In genomic region chr2:3468296-3468988, GRCh38 we compare ENCODE assay signal across 1 cellular context.
TF ChIP-seq lines count a peak whose summit lies in the region.

No MANE protein-coding gene starts in this region.

TF ChIP-seq in IMR-90, 13 proteins besides CTCF, POLR2A, EP300 and RAD21 (continued from another document):
- no peak for TF ChIP-seq USF2 (IDR thresholded peaks at IDR 0.05; ENCODE audit: low read depth, low read length)
- TF ChIP-seq MXI1 (IDR thresholded peaks at IDR 0.05; ENCODE audit: borderline replicate concordance, low read depth, low read length) = no peak
- no peak for TF ChIP-seq CEBPB (IDR thresholded peaks at IDR 0.05; ENCODE audit: low read depth, low read length)
- no peak for TF ChIP-seq MAFK (IDR thresholded peaks at IDR 0.05; ENCODE audit: low read depth, low read length)
- no peak for TF ChIP-seq BHLHE40 (IDR thresholded peaks at IDR 0.05; ENCODE audit: low read depth, low read length)
- no peak for TF ChIP-seq NFE2L2 (IDR thresholded peaks at IDR 0.05; ENCODE audit: low read depth, low read length)
- TF ChIP-seq RCOR1 (IDR thresholded peaks at IDR 0.05; ENCODE audit: insufficient replicate concordance, low read length) = no peak
- no peak for TF ChIP-seq FOS (IDR thresholded peaks at IDR 0.05; ENCODE audit: low read depth, low read length)
- TF ChIP-seq SMC3 (IDR thresholded peaks at IDR 0.05; ENCODE audit: low read depth, low read length) = no peak
